In the genomic region with DNA sequence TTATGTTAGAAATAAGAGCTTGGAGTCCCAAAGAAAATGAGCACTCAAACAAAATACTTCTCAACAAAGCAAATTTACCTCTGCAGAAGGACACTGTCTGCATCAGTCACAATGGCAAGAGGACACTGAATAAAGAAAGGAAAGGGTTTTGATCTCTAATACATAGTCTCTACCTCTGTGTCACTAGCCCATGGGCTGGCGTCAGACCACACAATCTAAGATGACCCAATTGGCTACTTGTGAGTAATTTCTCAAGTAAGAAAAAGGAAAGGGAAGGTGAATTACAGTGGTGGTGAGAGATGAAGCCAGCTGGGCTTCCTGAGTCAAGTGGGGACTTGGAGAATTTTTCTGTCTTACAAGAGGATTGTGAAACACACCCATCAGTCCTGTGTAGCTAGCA, we compare ENCODE assay signal across 36 cellular contexts.
"Had no signal": no experiment of that assay in that cellular context is flagged by ENCODE, and none has a peak within 500 bp of the region (broad histone marks: within the 10 kb centered on the region; RNA-seq: fewer than 3 reads in every experiment).

No MANE protein-coding gene starts in this region.

- H3K36me3 Mint-ChIP-seq: activated naive CD4-positive, alpha-beta T cell treated with anti-CD3 and anti-CD28 coated beads, Interleukin-2, amount 50 U/mL, for 72 hours; activated naive CD8-positive, alpha-beta T cell treated with anti-CD3 and anti-CD28 coated beads for 36 hours had no signal

- H3K27me3 ChIP-seq: adrenal gland, body of pancreas, brain microvascular endothelial cell, breast epithelium, cardiac muscle cell had no signal

- H3K27me3 Mint-ChIP-seq: activated B cell treated with CpG ODN at 0.5 μM for 24 hours; central memory CD8-positive, alpha-beta T cell had no signal

- H3K4me1 Mint-ChIP-seq: activated B cell treated with CpG ODN at 0.5 μM for 24 hours; activated CD4-positive, alpha-beta T cell treated with anti-CD3 and anti-CD28 coated beads, Interleukin-2, amount 10 ng/mL, durations not matched to agents 24 days and 14 days; activated naive CD8-positive, alpha-beta T cell treated with anti-CD3 and anti-CD28 coated beads for 36 hours had no signal

- H3K36me3 ChIP-seq: adrenal gland, brain microvascular endothelial cell, breast epithelium, cardiac muscle cell had no signal

- H3K4me3 Mint-ChIP-seq: activated B cell treated with CpG ODN at 0.5 μM for 24 hours; activated CD4-positive, alpha-beta T cell treated with anti-CD3 and anti-CD28 coated beads, Interleukin-2, amount 10 ng/mL, durations not matched to agents 24 days and 14 days; activated CD8-positive, alpha-beta T cell treated with anti-CD3 and anti-CD28 coated beads for 36 hours; activated naive CD4-positive, alpha-beta T cell treated with anti-CD3 and anti-CD28 coated beads for 36 hours; activated naive CD8-positive, alpha-beta T cell treated with anti-CD3 and anti-CD28 coated beads for 36 hours; central memory CD8-positive, alpha-beta T cell; T-helper 1 cell treated with Interleukin-12 subunit alpha and Interleukin-12 subunit beta and Interleukin-4 antibody, amounts not matched to agents 30 μg/mL and 1 μg/mL, for 36 hours; T-helper 2 cell treated with Interferon-gamma antibody and Interleukin-4, amounts not matched to agents 5 μg/mL and 100 μg/mL, for 36 hours had no signal

- H3K9me3 Mint-ChIP-seq: activated B cell treated with CpG ODN at 0.5 μM for 24 hours; activated CD4-positive, alpha-beta T cell treated with anti-CD3 and anti-CD28 coated beads, Interleukin-2, amount 10 ng/mL, durations not matched to agents 24 days and 14 days; activated CD8-positive, alpha-beta T cell treated with anti-CD3 and anti-CD28 coated beads for 36 hours; activated naive CD4-positive, alpha-beta T cell treated with anti-CD3 and anti-CD28 coated beads for 36 hours; activated naive CD4-positive, alpha-beta T cell treated with anti-CD3 and anti-CD28 coated beads, Interleukin-2, amount 50 U/mL, for 72 hours; activated naive CD8-positive, alpha-beta T cell treated with anti-CD3 and anti-CD28 coated beads for 36 hours; central memory CD8-positive, alpha-beta T cell; T-helper 1 cell treated with Interleukin-12 subunit alpha and Interleukin-12 subunit beta and Interleukin-4 antibody, amounts not matched to agents 30 μg/mL and 1 μg/mL, for 36 hours; T-helper 2 cell treated with Interferon-gamma antibody and Interleukin-4, amounts not matched to agents 5 μg/mL and 100 μg/mL, for 36 hours had no signal

- H3K27ac Mint-ChIP-seq: activated B cell treated with CpG ODN at 0.5 μM for 24 hours; activated CD4-positive, alpha-beta T cell treated with anti-CD3 and anti-CD28 coated beads, Interleukin-2, amount 10 ng/mL, durations not matched to agents 24 days and 14 days; activated CD8-positive, alpha-beta T cell treated with anti-CD3 and anti-CD28 coated beads for 36 hours; activated naive CD4-positive, alpha-beta T cell treated with anti-CD3 and anti-CD28 coated beads for 36 hours; activated naive CD4-positive, alpha-beta T cell treated with anti-CD3 and anti-CD28 coated beads, Interleukin-2, amount 50 U/mL, for 72 hours; activated naive CD8-positive, alpha-beta T cell treated with anti-CD3 and anti-CD28 coated beads for 36 hours; T-helper 1 cell treated with Interleukin-12 subunit alpha and Interleukin-12 subunit beta and Interleukin-4 antibody, amounts not matched to agents 30 μg/mL and 1 μg/mL, for 36 hours; T-helper 2 cell treated with Interferon-gamma antibody and Interleukin-4, amounts not matched to agents 5 μg/mL and 100 μg/mL, for 36 hours had no signal

- FAIRE-seq: astrocyte, TTC549 had no signal

- H3K4me3 ChIP-seq: adrenal gland, body of pancreas, breast epithelium, cardiac muscle cell had no signal

- DNase-seq: activated B cell treated with CpG ODN at 0.5 μM for 24 hours; activated CD4-positive, alpha-beta T cell treated with anti-CD3 and anti-CD28 coated beads for 4 hours; activated CD4-positive, alpha-beta T cell treated with anti-CD3 and anti-CD28 coated beads, Interleukin-2, amount 10 ng/mL, durations not matched to agents 24 days and 14 days; activated CD4-positive, alpha-beta T cell treated with anti-CD3 and anti-CD28 coated beads, Interleukin-2, amount 50 U/mL, for 1 hour; activated CD4-positive, alpha-beta T cell treated with anti-CD3 and anti-CD28 coated beads, Interleukin-2, amount 50 U/mL, for 4 hours; activated CD4-positive, CD25-positive, alpha-beta regulatory T cell treated with anti-CD3 and anti-CD28 coated beads, Interleukin-2, amount 50 U/mL, for 72 hours; activated CD8-positive, alpha-beta memory T cell treated with anti-CD3 and anti-CD28 coated beads, Interleukin-2, amount 50 U/mL, for 4 hours; activated CD8-positive, alpha-beta T cell treated with anti-CD3 and anti-CD28 coated beads for 36 hours; activated effector memory CD4-positive, alpha-beta T cell treated with anti-CD3 and anti-CD28 coated beads, Interleukin-2, amount 50 U/mL, for 16 hours; activated gamma-delta T cell treated with Interleukin-2 at 50 U/mL for 16 hours; activated naive CD4-positive, alpha-beta T cell; activated naive CD4-positive, alpha-beta T cell treated with anti-CD3 and anti-CD28 coated beads for 36 hours; activated naive CD4-positive, alpha-beta T cell treated with anti-CD3 and anti-CD28 coated beads, Interleukin-2, amount 50 U/mL, for 16 hours; activated naive CD8-positive, alpha-beta T cell treated with anti-CD3 and anti-CD28 coated beads for 36 hours; activated T-cell treated with anti-CD3 and anti-CD28 coated beads for 4 hours; activated T-cell treated with anti-CD3 and anti-CD28 coated beads, Interleukin-2, amount 50 U/mL, for 1 hour; activated T-cell treated with anti-CD3 and anti-CD28 coated beads, Interleukin-2, amount 50 U/mL, for 48 hours; adrenal gland; amniotic stem cell; aorta; body of pancreas; brain microvascular endothelial cell; caudate nucleus; cerebellar nuclear complex; SW 1271; T-helper 1 cell; T-helper 2 cell; T-helper 9 cell had no signal

- ATAC-seq: activated CD8-positive, alpha-beta T cell treated with anti-CD3 and anti-CD28 coated beads for 36 hours; activated naive CD4-positive, alpha-beta T cell treated with anti-CD3 and anti-CD28 coated beads, Interleukin-2, amount 50 U/mL, for 72 hours; body of pancreas had no signal
